In genomic region chr6:159038318-159038717, GRCh38 we compare ENCODE assay signal across 12 cellular contexts. TPM values are rescaled to one million over a fixed set of nuclear protein-coding genes. Genes with fewer than 3 reads are reported as not detected.
DNase-seq lines count a peak whose midpoint lies in the region; ATAC-seq, FAIRE-seq and TF ChIP-seq lines count a peak whose summit lies in the region.
"Not testable (repeated sequence)": the region's sequence is repeated elsewhere in the genome, so short reads cannot be mapped to it uniquely, and the experiment has no call there.
"Had no signal": no experiment of that assay in that cellular context is flagged by ENCODE, and none has a peak within 500 bp of the region (broad histone marks: within the 10 kb centered on the region; RNA-seq: fewer than 3 reads in every experiment).

No MANE protein-coding gene starts in this region.

- H2AFZ ChIP-seq in Karpas-422 (ENCODE audit: low read length); keratinocyte (ENCODE audit: control insufficient read depth, low read length): not testable (repeated sequence)

- H3K9me3 ChIP-seq in Karpas-422 (ENCODE audit: low read length); colonic mucosa; keratinocyte (ENCODE audit: control insufficient read depth, low read depth, low read length); upper lobe of right lung: not testable (repeated sequence)

- H3K4me3 Mint-ChIP-seq in activated T-cell treated with anti-CD3 and anti-CD28 coated beads, Interleukin-2, amount 50 U/mL, for 72 hours: peak overlapping the region; percentile 36 to 88
- peak overlapping the region; percentile 95 for H3K4me3 Mint-ChIP-seq in natural killer cell treated with Interleukin-12 subunit alpha and Interleukin-12 subunit beta and Interleukin-15 and Interleukin-18, amount 100 ng/mL, for 72 hours

- peaks cover 34 to 74% of the 10 kb centered on the region in 2 donors for H3K36me3 Mint-ChIP-seq in activated T-cell treated with anti-CD3 and anti-CD28 coated beads, Interleukin-2, amount 50 U/mL, for 72 hours (ENCODE audit: insufficient read depth in 2 of 2)
- peaks cover 64% of the 10 kb centered on the region for H3K36me3 Mint-ChIP-seq in natural killer cell treated with Interleukin-12 subunit alpha and Interleukin-12 subunit beta and Interleukin-15 and Interleukin-18, amount 100 ng/mL, for 72 hours

- not testable (repeated sequence) for H3K27me3 ChIP-seq in Karpas-422 (ENCODE audit: low read length); colonic mucosa; keratinocyte (ENCODE audit: control insufficient read depth, extremely low read depth, insufficient read depth, low read length); upper lobe of right lung

- intact Hi-C loops in colonic mucosa (cut with DNase I); upper lobe of right lung (cut with DNase I): not testable (repeated sequence)

- TF ChIP-seq CTCF in RWPE1 (conservative IDR thresholded peaks at IDR 0.05; ENCODE audit: low read depth); colonic mucosa (IDR thresholded peaks at IDR 0.05); keratinocyte (optimal IDR thresholded peaks at IDR 0.05 in 1 of 3, IDR thresholded peaks at IDR 0.05 in 1 of 3, conservative IDR thresholded peaks at IDR 0.05 in 1 of 3; ENCODE audit: extremely low read depth in 1 of 3, insufficient read depth in 2 of 3, low read length in 3 of 3); upper lobe of right lung (IDR thresholded peaks at IDR 0.05): not testable (repeated sequence)

- peaks cover 33% of the 10 kb centered on the region for H3K36me3 ChIP-seq in Karpas-422 (ENCODE audit: insufficient read depth, low read length)
- H3K36me3 ChIP-seq in colonic mucosa; keratinocyte (ENCODE audit: control insufficient read depth in 2 of 2, extremely low read depth in 1 of 2, insufficient read depth in 2 of 2, low read length in 2 of 2): not testable (repeated sequence)
- peaks cover 45% of the 10 kb centered on the region for H3K36me3 ChIP-seq in upper lobe of right lung

- not testable (repeated sequence) for H4K20me1 ChIP-seq in Karpas-422 (ENCODE audit: insufficient read depth, low read depth, low read length); keratinocyte (ENCODE audit: control insufficient read depth, extremely low read depth, insufficient read depth, low read length)

- dilution Hi-C loops in keratinocyte (cut with MboI; ENCODE audit: extremely low pct_ligation_motif_present, low sequenced_read_pairs): not testable (repeated sequence)

- H3K4me3 ChIP-seq in Karpas-422 (ENCODE audit: low read length); colonic mucosa; keratinocyte (ENCODE audit: control insufficient read depth in 2 of 3, extremely low read depth in 1 of 3, insufficient read depth in 2 of 3, low read depth in 1 of 3, low read length in 3 of 3); upper lobe of right lung: not testable (repeated sequence)

- DNase-seq in DMS 273 (lab: John Stamatoyannopoulos, UW; ENCODE audit: unreplicated experiment) (peak; percentile 52), colonic mucosa (peak; percentile 15)
- not testable (repeated sequence) for DNase-seq in Karpas-422; RWPE1 (ENCODE audit: low spot score); activated T-cell treated with anti-CD3 and anti-CD28 coated beads, Interleukin-2, amount 50 U/mL, for 72 hours; keratinocyte (ENCODE audit: low read depth, low spot score); natural killer cell treated with Interleukin-12 subunit alpha and Interleukin-12 subunit beta and Interleukin-15 and Interleukin-18, amount 100 ng/mL, for 72 hours (ENCODE audit: low spot score); upper lobe of right lung

- H3K4me2 ChIP-seq in Karpas-422 (ENCODE audit: low read depth, low read length, poor library complexity, severe bottlenecking) (peak overlapping the region; percentile 57), keratinocyte (ENCODE audit: control insufficient read depth, extremely low read depth, insufficient read depth, low read depth, low read length) (peak overlapping the region; percentile 74)

- not testable (repeated sequence) for H3K9me1 ChIP-seq in keratinocyte (ENCODE audit: control insufficient read depth, extremely low read depth, insufficient read depth, low read length)

- not testable (repeated sequence) for H3K9ac ChIP-seq in Karpas-422 (ENCODE audit: low read length); colonic mucosa (ENCODE audit: low read depth in 2 of 2, low read length in 2 of 2)
- peak overlapping the region; percentile 70 for H3K9ac ChIP-seq in keratinocyte (ENCODE audit: control insufficient read depth, extremely low read depth, insufficient read depth, low read length)

- FAIRE-seq in keratinocyte (lab: Jason Lieb, UNC): not testable (repeated sequence)

- POLR2A ChIA-PET in RWPE1 (lab: Yijun Ruan, JAX; ENCODE audit: low non-redundant PET): not testable (repeated sequence)

- H3K27ac ChIP-seq in Karpas-422 (ENCODE audit: low read length): not testable (repeated sequence)
- H3K27ac ChIP-seq in RWPE1 (peak overlapping the region; percentile 36; the same call in 1 of the 2 replicates), colonic mucosa (peak overlapping the region; percentile 10), keratinocyte (ENCODE audit: control insufficient read depth, insufficient read depth, low read length) (peak overlapping the region; percentile 94), upper lobe of right lung (peak overlapping the region; percentile 63)

- H3K79me2 ChIP-seq in Karpas-422 (ENCODE audit: low read length); keratinocyte (ENCODE audit: control insufficient read depth, insufficient read depth, low read length): not testable (repeated sequence)

- CTCF ChIA-PET in RWPE1 (lab: Yijun Ruan, JAX): not testable (repeated sequence)

- not testable (repeated sequence) for H3K27me3 Mint-ChIP-seq in activated T-cell treated with anti-CD3 and anti-CD28 coated beads, Interleukin-2, amount 50 U/mL, for 72 hours (ENCODE audit: low read depth); natural killer cell treated with Interleukin-12 subunit alpha and Interleukin-12 subunit beta and Interleukin-15 and Interleukin-18, amount 100 ng/mL, for 72 hours

- peaks cover 85% of the 10 kb centered on the region for H3K4me1 Mint-ChIP-seq in activated T-cell treated with anti-CD3 and anti-CD28 coated beads, Interleukin-2, amount 50 U/mL, for 72 hours (ENCODE audit: low read depth)
- peaks cover 58 to 79% of the 10 kb centered on the region in 2 donors for H3K4me1 Mint-ChIP-seq in natural killer cell treated with Interleukin-12 subunit alpha and Interleukin-12 subunit beta and Interleukin-15 and Interleukin-18, amount 100 ng/mL, for 72 hours (ENCODE audit: low read depth in 2 of 2)

- not testable (repeated sequence) for H3K27ac Mint-ChIP-seq in activated T-cell treated with anti-CD3 and anti-CD28 coated beads, Interleukin-2, amount 50 U/mL, for 72 hours
- H3K27ac Mint-ChIP-seq in natural killer cell treated with Interleukin-12 subunit alpha and Interleukin-12 subunit beta and Interleukin-15 and Interleukin-18, amount 100 ng/mL, for 72 hours: peak overlapping the region; percentile 94

- H3K9me2 ChIP-seq in Karpas-422 (replicated peaks; ENCODE audit: insufficient read depth, low read length): not testable (repeated sequence)

- peaks cover 47% of the 10 kb centered on the region for H3K4me1 ChIP-seq in Karpas-422 (ENCODE audit: low read length)
- H3K4me1 ChIP-seq in colonic mucosa: not testable (repeated sequence)
- peaks cover 32% of the 10 kb centered on the region for H3K4me1 ChIP-seq in keratinocyte (ENCODE audit: control insufficient read depth, extremely low read depth, insufficient read depth, low read length)
- peaks cover 29% of the 10 kb centered on the region for H3K4me1 ChIP-seq in upper lobe of right lung

- not testable (repeated sequence) for H3K9me3 Mint-ChIP-seq in activated T-cell treated with anti-CD3 and anti-CD28 coated beads, Interleukin-2, amount 50 U/mL, for 72 hours; natural killer cell treated with Interleukin-12 subunit alpha and Interleukin-12 subunit beta and Interleukin-15 and Interleukin-18, amount 100 ng/mL, for 72 hours

- not testable (repeated sequence) for ATAC-seq in activated T-cell treated with anti-CD3 and anti-CD28 coated beads, Interleukin-2, amount 50 U/mL, for 72 hours (replicated peaks in 1 of 2); natural killer cell treated with Interleukin-12 subunit alpha and Interleukin-12 subunit beta and Interleukin-15 and Interleukin-18, amount 100 ng/mL, for 72 hours; upper lobe of right lung

RNA-seq across cellular contexts. Expression of gene TAGAP, which starts 6.5 kb away (rescaled TPM):
- total RNA-seq in Karpas-422 (2014; rRNA removed; shearing (Covaris generic); ENCODE audit: low replicate concordance): 16.2 and 16.5 TPM in 2 replicates
- total RNA-seq in activated T-cell treated with anti-CD3 and anti-CD28 coated beads, Interleukin-2, amount 50 U/mL, for 72 hours: 10 to 100 TPM; 34.6 to 56.1 TPM
- total RNA-seq in colonic mucosa: 1 to 10 TPM; 1.1 to 2.3 TPM
- 0.08 to 0.21 TPM (median 0.18 TPM) in 3 replicates for polyA plus RNA-seq in keratinocyte
- polyA plus RNA-seq in keratinocyte (2011; ENCODE audit: low read depth): 0.11 TPM
- 0.08 and 0.16 TPM in 2 replicates for polyA plus RNA-seq in keratinocyte (2011; cell fraction: cytosol; rRNA removed)
- 0.19 and 0.20 TPM in 2 replicates for polyA plus RNA-seq in keratinocyte (2011; cell fraction: nucleus; rRNA removed)
- polyA plus RNA-seq in keratinocyte (2012; ENCODE audit: low replicate concordance): 0.07 and 0.09 TPM in 2 replicates
- polyA minus RNA-seq in keratinocyte: 0.40 to 0.42 TPM in 2 of 3 replicates, not detected in the other
- polyA minus RNA-seq in keratinocyte (2011; cell fraction: cytosol; rRNA and poly(A)+ RNA removed): not detected
- polyA minus RNA-seq in keratinocyte (2011; cell fraction: nucleus; rRNA and poly(A)+ RNA removed): 0.21 and 0.62 TPM in 2 replicates
- total RNA-seq in natural killer cell treated with Interleukin-12 subunit alpha and Interleukin-12 subunit beta and Interleukin-15 and Interleukin-18, amount 100 ng/mL, for 72 hours: 10 to 100 TPM; 39.6 to 46.8 TPM
- total RNA-seq in upper lobe of right lung: 12.9 TPM
- total RNA-seq: glomerular endothelial cell, lung microvascular endothelial cell, osteocyte had no signal
- polyA plus RNA-seq: AG04450 had no signal

RNA-seq across cellular contexts. Expression of gene RSPH3, which starts 38.3 kb away (rescaled TPM):
- 2.1 and 3.3 TPM in 2 replicates for total RNA-seq in Karpas-422 (2014; rRNA removed; shearing (Covaris generic); ENCODE audit: low replicate concordance)
- total RNA-seq in activated T-cell treated with anti-CD3 and anti-CD28 coated beads, Interleukin-2, amount 50 U/mL, for 72 hours: 1 to 10 TPM; 6.1 to 6.3 TPM
- 10 to 100 TPM; 17.5 to 19.8 TPM for total RNA-seq in colonic mucosa
- polyA plus RNA-seq in keratinocyte: 4.3 to 4.5 TPM (median 4.4 TPM) in 3 replicates
- polyA plus RNA-seq in keratinocyte (2011; ENCODE audit: low read depth): 12.7 TPM
- polyA plus RNA-seq in keratinocyte (2011; cell fraction: cytosol; rRNA removed): 4.0 and 4.5 TPM in 2 replicates
- 5.3 and 5.8 TPM in 2 replicates for polyA plus RNA-seq in keratinocyte (2011; cell fraction: nucleus; rRNA removed)
- 7.0 and 8.9 TPM in 2 replicates for polyA plus RNA-seq in keratinocyte (2012; ENCODE audit: low replicate concordance)
- polyA minus RNA-seq in keratinocyte: 3.3 to 6.5 TPM (median 3.4 TPM) in 3 replicates
- 10.6 TPM for polyA minus RNA-seq in keratinocyte (2011; cell fraction: cytosol; rRNA and poly(A)+ RNA removed)
- polyA minus RNA-seq in keratinocyte (2011; cell fraction: nucleus; rRNA and poly(A)+ RNA removed): 3.1 and 6.9 TPM in 2 replicates
- total RNA-seq in natural killer cell treated with Interleukin-12 subunit alpha and Interleukin-12 subunit beta and Interleukin-15 and Interleukin-18, amount 100 ng/mL, for 72 hours: 1 to 10 TPM; 1.9 to 2.4 TPM
- 17.2 TPM for total RNA-seq in upper lobe of right lung
